ENCODE assay signal across 34 cellular contexts in the genomic region with DNA sequence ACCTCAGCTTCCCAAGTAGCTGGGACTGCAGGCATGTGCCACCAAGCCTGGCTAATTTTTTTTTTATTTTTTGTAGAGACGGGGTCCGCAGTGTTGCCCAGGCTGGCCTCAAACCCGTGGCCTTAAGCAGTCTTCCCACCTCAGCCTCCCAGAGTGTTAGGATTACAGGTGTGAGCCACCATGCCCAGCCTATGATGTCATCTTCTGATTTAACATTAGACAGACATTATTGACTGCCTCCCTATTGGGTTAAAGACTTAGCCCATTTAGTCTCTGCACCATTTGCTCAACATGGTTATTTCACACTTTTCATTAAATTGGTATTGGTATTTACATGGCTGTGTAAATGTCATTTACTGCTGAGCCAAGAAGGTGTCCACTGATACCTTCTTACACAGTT.
"Had no signal": no experiment of that assay in that cellular context is flagged by ENCODE, and none has a peak within 500 bp of the region (broad histone marks: within the 10 kb centered on the region; RNA-seq: fewer than 3 reads in every experiment).

No MANE protein-coding gene starts in this region.

- H3K4me1 Mint-ChIP-seq: activated naive CD4-positive, alpha-beta T cell treated with anti-CD3 and anti-CD28 coated beads, Interleukin-2, amount 50 U/mL, for 24 hours; brain had no signal

- ATAC-seq: activated naive CD8-positive, alpha-beta T cell treated with anti-CD3 and anti-CD28 coated beads, Interleukin-2, amount 50 U/mL, for 24 hours had no signal

- H3K27me3 Mint-ChIP-seq: activated B cell treated with CpG ODN at 0.5 μM for 24 hours; activated CD4-positive, alpha-beta memory T cell treated with anti-CD3 and anti-CD28 coated beads for 36 hours; activated CD4-positive, alpha-beta T cell treated with anti-CD3 and anti-CD28 coated beads, Interleukin-2, amount 10 ng/mL, durations not matched to agents 24 days and 14 days; activated naive CD4-positive, alpha-beta T cell treated with anti-CD3 and anti-CD28 coated beads, Interleukin-2, amount 50 U/mL, for 24 hours; activated naive CD8-positive, alpha-beta T cell; activated naive CD8-positive, alpha-beta T cell treated with anti-CD3 and anti-CD28 coated beads, Interleukin-2, amount 10 ng/mL, durations not matched to agents 7 days and 5 days; activated naive CD8-positive, alpha-beta T cell treated with anti-CD3 and anti-CD28 coated beads, Interleukin-2, amount 50 U/mL, for 24 hours; activated T-cell treated with anti-CD3 and anti-CD28 coated beads, Interleukin-2, amount 50 U/mL, for 24 hours; brain; central memory CD8-positive, alpha-beta T cell had no signal

- H3K4me1 ChIP-seq: ascending aorta had no signal

- H3K27me3 ChIP-seq: ascending aorta, cardiac muscle cell had no signal

- H3K4me3 ChIP-seq: ascending aorta, cardiac muscle cell had no signal

- H3K9me3 Mint-ChIP-seq: activated B cell treated with CpG ODN at 0.5 μM for 24 hours; activated CD4-positive, alpha-beta memory T cell treated with anti-CD3 and anti-CD28 coated beads for 36 hours; activated CD4-positive, alpha-beta T cell treated with anti-CD3 and anti-CD28 coated beads, Interleukin-2, amount 10 ng/mL, durations not matched to agents 24 days and 14 days; activated naive CD4-positive, alpha-beta T cell treated with anti-CD3 and anti-CD28 coated beads for 36 hours; activated naive CD4-positive, alpha-beta T cell treated with anti-CD3 and anti-CD28 coated beads, Interleukin-2, amount 50 U/mL, for 24 hours; activated naive CD8-positive, alpha-beta T cell treated with anti-CD3 and anti-CD28 coated beads, Interleukin-2, amount 10 ng/mL, durations not matched to agents 7 days and 5 days; activated naive CD8-positive, alpha-beta T cell treated with anti-CD3 and anti-CD28 coated beads, Interleukin-2, amount 50 U/mL, for 24 hours; activated T-cell treated with anti-CD3 and anti-CD28 coated beads, Interleukin-2, amount 50 U/mL, for 24 hours; activated T-helper 2 cell treated with anti-CD3 and anti-CD28 coated beads, Interferon-gamma antibody, Interleukin-2, Interleukin-4, amounts not matched to agents 10 μg/mL and 5 μg/mL and 100 μg/mL, durations not matched to agents 14 hours and 24 hours and 36 hours; brain; central memory CD8-positive, alpha-beta T cell; T-helper 1 cell treated with Interleukin-12 subunit alpha and Interleukin-12 subunit beta and Interleukin-4 antibody, amounts not matched to agents 30 μg/mL and 1 μg/mL, for 36 hours; T-helper 2 cell treated with Interferon-gamma antibody and Interleukin-4, amounts not matched to agents 5 μg/mL and 100 μg/mL, for 36 hours had no signal

- H3K27ac ChIP-seq: ascending aorta, cardiac muscle cell, VCaP had no signal

- FAIRE-seq: bronchial epithelial cell, TTC549 had no signal

- H3K4me3 Mint-ChIP-seq: activated B cell treated with CpG ODN at 0.5 μM for 24 hours; activated CD4-positive, alpha-beta memory T cell treated with anti-CD3 and anti-CD28 coated beads for 36 hours; activated CD4-positive, alpha-beta T cell treated with anti-CD3 and anti-CD28 coated beads, Interleukin-2, amount 10 ng/mL, durations not matched to agents 24 days and 14 days; activated naive CD4-positive, alpha-beta T cell treated with anti-CD3 and anti-CD28 coated beads for 36 hours; activated naive CD4-positive, alpha-beta T cell treated with anti-CD3 and anti-CD28 coated beads, Interleukin-2, amount 50 U/mL, for 24 hours; activated naive CD8-positive, alpha-beta T cell; activated naive CD8-positive, alpha-beta T cell treated with anti-CD3 and anti-CD28 coated beads, Interleukin-2, amount 10 ng/mL, durations not matched to agents 7 days and 5 days; activated naive CD8-positive, alpha-beta T cell treated with anti-CD3 and anti-CD28 coated beads, Interleukin-2, amount 50 U/mL, for 24 hours; activated T-cell treated with anti-CD3 and anti-CD28 coated beads, Interleukin-2, amount 50 U/mL, for 24 hours; brain; central memory CD8-positive, alpha-beta T cell; T-helper 1 cell treated with Interleukin-12 subunit alpha and Interleukin-12 subunit beta and Interleukin-4 antibody, amounts not matched to agents 30 μg/mL and 1 μg/mL, for 36 hours; T-helper 2 cell treated with Interferon-gamma antibody and Interleukin-4, amounts not matched to agents 5 μg/mL and 100 μg/mL, for 36 hours had no signal

- H3K9me3 ChIP-seq: ascending aorta had no signal

- DNase-seq: activated B cell treated with CpG ODN at 0.5 μM for 24 hours; activated CD4-positive, alpha-beta memory T cell treated with anti-CD3 and anti-CD28 coated beads for 36 hours; activated CD4-positive, alpha-beta T cell treated with anti-CD3 and anti-CD28 coated beads for 4 hours; activated CD4-positive, alpha-beta T cell treated with anti-CD3 and anti-CD28 coated beads, Interleukin-2, amount 10 ng/mL, durations not matched to agents 24 days and 14 days; activated CD4-positive, alpha-beta T cell treated with anti-CD3 and anti-CD28 coated beads, Interleukin-2, amount 50 U/mL, for 1 hour; activated CD4-positive, alpha-beta T cell treated with anti-CD3 and anti-CD28 coated beads, Interleukin-2, amount 50 U/mL, for 4 hours; activated CD4-positive, CD25-positive, alpha-beta regulatory T cell treated with anti-CD3 and anti-CD28 coated beads, Interleukin-2, amount 50 U/mL, for 72 hours; activated CD8-positive, alpha-beta memory T cell treated with anti-CD3 and anti-CD28 coated beads, Interleukin-2, amount 50 U/mL, for 4 hours; activated effector memory CD4-positive, alpha-beta T cell treated with Interleukin-2 at 50 U/mL for 16 hours; activated gamma-delta T cell; activated naive CD4-positive, alpha-beta T cell treated with anti-CD3 and anti-CD28 coated beads for 36 hours; activated naive CD8-positive, alpha-beta T cell treated with anti-CD3 and anti-CD28 coated beads, Interleukin-2, amount 10 ng/mL, durations not matched to agents 7 days and 5 days; activated naive CD8-positive, alpha-beta T cell treated with anti-CD3 and anti-CD28 coated beads, Interleukin-2, amount 50 U/mL, for 24 hours; activated T-cell treated with anti-CD3 and anti-CD28 coated beads for 4 hours; activated T-cell treated with anti-CD3 and anti-CD28 coated beads, Interleukin-2, amount 50 U/mL, for 24 hours; activated T-cell treated with anti-CD3 and anti-CD28 coated beads, Interleukin-2, amount 50 U/mL, for 48 hours; amygdala; anterior cingulate cortex; cerebellar nuclear complex; T-helper 1 cell; T-helper 2 cell; T-helper 9 cell had no signal

- H3K27ac Mint-ChIP-seq: activated B cell treated with CpG ODN at 0.5 μM for 24 hours; activated CD4-positive, alpha-beta memory T cell treated with anti-CD3 and anti-CD28 coated beads for 36 hours; activated CD4-positive, alpha-beta T cell treated with anti-CD3 and anti-CD28 coated beads, Interleukin-2, amount 10 ng/mL, durations not matched to agents 24 days and 14 days; activated naive CD4-positive, alpha-beta T cell treated with anti-CD3 and anti-CD28 coated beads for 36 hours; activated naive CD4-positive, alpha-beta T cell treated with anti-CD3 and anti-CD28 coated beads, Interleukin-2, amount 50 U/mL, for 24 hours; activated naive CD8-positive, alpha-beta T cell; activated naive CD8-positive, alpha-beta T cell treated with anti-CD3 and anti-CD28 coated beads, Interleukin-2, amount 10 ng/mL, durations not matched to agents 7 days and 5 days; activated naive CD8-positive, alpha-beta T cell treated with anti-CD3 and anti-CD28 coated beads, Interleukin-2, amount 50 U/mL, for 24 hours; activated T-cell treated with anti-CD3 and anti-CD28 coated beads, Interleukin-2, amount 50 U/mL, for 24 hours; activated T-helper 2 cell treated with anti-CD3 and anti-CD28 coated beads, Interferon-gamma antibody, Interleukin-2, Interleukin-4, amounts not matched to agents 10 μg/mL and 5 μg/mL and 100 μg/mL, durations not matched to agents 14 hours and 24 hours and 36 hours; brain; T-helper 1 cell treated with Interleukin-12 subunit alpha and Interleukin-12 subunit beta and Interleukin-4 antibody, amounts not matched to agents 30 μg/mL and 1 μg/mL, for 36 hours; T-helper 2 cell treated with Interferon-gamma antibody and Interleukin-4, amounts not matched to agents 5 μg/mL and 100 μg/mL, for 36 hours had no signal
